In genomic region chr10:127849224-127849623, GRCh38 we compare ENCODE assay signal across 1 cellular context.
TF ChIP-seq lines count a peak whose summit lies in the region.

No MANE protein-coding gene starts in this region.

TF ChIP-seq in SK-N-SH, 30 proteins besides CTCF, POLR2A, EP300 and RAD21 (continued from another document):
- TF ChIP-seq USF1 (IDR thresholded peaks at IDR 0.05; ENCODE audit: borderline replicate concordance, low read depth): no peak
